Comparison of ENCODE assay signal across 1 cellular context in the genomic region with DNA sequence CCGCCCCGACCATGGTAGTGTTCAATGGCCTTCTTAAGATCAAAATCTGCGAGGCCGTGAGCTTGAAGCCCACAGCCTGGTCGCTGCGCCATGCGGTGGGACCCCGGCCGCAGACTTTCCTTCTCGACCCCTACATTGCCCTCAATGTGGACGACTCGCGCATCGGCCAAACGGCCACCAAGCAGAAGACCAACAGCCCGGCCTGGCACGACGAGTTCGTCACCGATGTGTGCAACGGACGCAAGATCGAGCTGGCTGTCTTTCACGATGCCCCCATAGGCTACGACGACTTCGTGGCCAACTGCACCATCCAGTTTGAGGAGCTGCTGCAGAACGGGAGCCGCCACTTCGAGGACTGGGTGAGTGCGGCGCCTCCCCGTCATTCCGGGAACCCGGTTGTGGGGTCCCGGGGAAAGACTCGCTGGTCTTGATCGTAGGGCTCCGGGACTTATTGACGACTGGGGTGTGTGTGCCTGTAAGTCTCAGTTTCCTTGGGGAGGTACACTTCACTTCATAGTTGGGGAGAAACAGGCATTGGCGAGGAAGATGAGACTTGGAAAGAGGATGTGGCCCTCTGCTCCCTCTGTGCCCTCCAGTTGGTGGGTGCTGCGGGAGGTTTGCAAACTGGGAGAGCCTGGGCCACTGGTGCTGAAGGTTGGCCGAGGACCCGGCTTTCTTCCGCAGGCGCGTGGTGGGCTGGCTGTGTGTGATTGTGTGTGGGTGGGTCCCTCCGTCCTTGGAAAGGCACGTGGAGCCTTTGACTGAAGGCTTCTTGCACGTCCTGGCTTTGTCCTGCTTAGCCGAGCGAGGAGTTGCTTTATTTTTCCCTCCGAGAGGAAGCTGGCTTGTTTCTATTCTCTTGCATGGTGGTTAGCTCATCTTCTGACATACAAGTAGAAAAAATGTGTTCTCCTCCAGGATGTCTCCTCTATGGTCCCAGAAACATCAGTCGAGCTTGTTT.
A peak's percentile ranks its signal among the peaks of the same experiment; 100 is the strongest.
TF ChIP-seq lines count a peak whose summit lies in the region.

No MANE protein-coding gene starts in this region.

TF ChIP-seq in H1, 55 proteins besides CTCF, POLR2A, EP300 and RAD21:
- TF ChIP-seq SUZ12 (IDR thresholded peaks at IDR 0.05; ENCODE audit: low read length): peak; percentile 96
- TF ChIP-seq EZH2 (IDR thresholded peaks at IDR 0.05; ENCODE audit: low read depth, low read length, severe bottlenecking): peak; percentile 93
- TF ChIP-seq CHD2 (IDR thresholded peaks at IDR 0.05; ENCODE audit: low read length): no peak
- peak; percentile 52 for TF ChIP-seq CTBP2 (IDR thresholded peaks at IDR 0.05; ENCODE audit: borderline replicate concordance, insufficient read depth, insufficient read length, low read length)
- no peak for TF ChIP-seq TBP (IDR thresholded peaks at IDR 0.05; ENCODE audit: low read depth, low read length)
- TF ChIP-seq, protein P1, sequence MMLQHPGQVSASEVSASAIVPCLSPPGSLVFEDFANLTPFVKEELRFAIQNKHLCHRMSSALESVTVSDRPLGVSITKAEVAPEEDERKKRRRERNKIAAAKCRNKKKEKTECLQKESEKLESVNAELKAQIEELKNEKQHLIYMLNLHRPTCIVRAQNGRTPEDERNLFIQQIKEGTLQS (IDR thresholded peaks at IDR 0.05; ENCODE audit: insufficient read depth, low read depth, low read length): no peak
- TF ChIP-seq KDM5A (IDR thresholded peaks at IDR 0.05; ENCODE audit: low read length): no peak
- no peak for TF ChIP-seq HDAC2 (IDR thresholded peaks at IDR 0.05; ENCODE audit: borderline replicate concordance in 1 of 2, low read depth in 2 of 2, low read length in 2 of 2)
- TF ChIP-seq, protein P2, sequence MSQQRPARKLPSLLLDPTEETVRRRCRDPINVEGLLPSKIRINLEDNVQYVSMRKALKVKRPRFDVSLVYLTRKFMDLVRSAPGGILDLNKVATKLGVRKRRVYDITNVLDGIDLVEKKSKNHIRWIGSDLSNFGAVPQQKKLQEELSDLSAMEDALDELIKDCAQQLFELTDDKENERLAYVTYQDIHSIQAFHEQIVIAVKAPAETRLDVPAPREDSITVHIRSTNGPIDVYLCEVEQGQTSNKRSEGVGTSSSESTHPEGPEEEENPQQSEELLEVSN (IDR thresholded peaks at IDR 0.05): peak; percentile 53
- TF ChIP-seq BCL11A (IDR thresholded peaks at IDR 0.05; ENCODE audit: low read depth in 2 of 2, low read length in 2 of 2): no peak
- TF ChIP-seq, protein P3, sequence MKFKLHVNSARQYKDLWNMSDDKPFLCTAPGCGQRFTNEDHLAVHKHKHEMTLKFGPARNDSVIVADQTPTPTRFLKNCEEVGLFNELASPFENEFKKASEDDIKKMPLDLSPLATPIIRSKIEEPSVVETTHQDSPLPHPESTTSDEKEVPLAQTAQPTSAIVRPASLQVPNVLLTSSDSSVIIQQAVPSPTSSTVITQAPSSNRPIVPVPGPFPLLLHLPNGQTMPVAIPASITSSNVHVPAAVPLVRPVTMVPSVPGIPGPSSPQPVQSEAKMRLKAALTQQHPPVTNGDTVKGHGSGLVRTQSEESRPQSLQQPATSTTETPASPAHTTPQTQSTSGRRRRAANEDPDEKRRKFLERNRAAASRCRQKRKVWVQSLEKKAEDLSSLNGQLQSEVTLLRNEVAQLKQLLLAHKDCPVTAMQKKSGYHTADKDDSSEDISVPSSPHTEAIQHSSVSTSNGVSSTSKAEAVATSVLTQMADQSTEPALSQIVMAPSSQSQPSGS (IDR thresholded peaks at IDR 0.05; ENCODE audit: low read length): no peak
- TF ChIP-seq JUN (IDR thresholded peaks at IDR 0.05; ENCODE audit: low read depth, low read length): no peak
- no peak for TF ChIP-seq YY1 (IDR thresholded peaks at IDR 0.05; ENCODE audit: low read depth, low read length)
- TF ChIP-seq CBX5 (IDR thresholded peaks at IDR 0.05; ENCODE audit: low read depth, low read length): no peak
- no peak for TF ChIP-seq CHD1 (IDR thresholded peaks at IDR 0.05; ENCODE audit: low read depth, low read length)
- no peak for TF ChIP-seq CREB1 (IDR thresholded peaks at IDR 0.05)
- TF ChIP-seq SIN3A (conservative IDR thresholded peaks at IDR 0.05 in 1 of 2, IDR thresholded peaks at IDR 0.05 in 1 of 2; ENCODE audit: low read depth in 1 of 2, low read length in 2 of 2): no peak
- no peak for TF ChIP-seq SRF (IDR thresholded peaks at IDR 0.05; ENCODE audit: low read depth, low read length)
- no peak for TF ChIP-seq TEAD4 (IDR thresholded peaks at IDR 0.05; ENCODE audit: low read depth, low read length)
- no peak for TF ChIP-seq TAF7 (optimal IDR thresholded peaks at IDR 0.05; ENCODE audit: borderline replicate concordance, low read depth, low read length)
- TF ChIP-seq FOSL1 (IDR thresholded peaks at IDR 0.05; ENCODE audit: insufficient read depth, low read depth, low read length): no peak
- TF ChIP-seq CBX8 (IDR thresholded peaks at IDR 0.05; ENCODE audit: borderline replicate concordance, low read depth, low read length): no peak
- no peak for TF ChIP-seq BACH1 (IDR thresholded peaks at IDR 0.05; ENCODE audit: low read length)
- TF ChIP-seq MAFK (IDR thresholded peaks at IDR 0.05; ENCODE audit: low read depth, low read length): no peak
- no peak for TF ChIP-seq SIRT6 (IDR thresholded peaks at IDR 0.05; ENCODE audit: low read length)
- TF ChIP-seq ZNF274 (IDR thresholded peaks at IDR 0.05; ENCODE audit: borderline replicate concordance, extremely low read depth, low read length): no peak
- no peak for TF ChIP-seq RFX5 (IDR thresholded peaks at IDR 0.05; ENCODE audit: borderline replicate concordance, low read depth, low read length)
- no peak for TF ChIP-seq TCF12 (IDR thresholded peaks at IDR 0.05; ENCODE audit: low read depth, low read length)
- TF ChIP-seq KDM4A (IDR thresholded peaks at IDR 0.05; ENCODE audit: low read depth, low read length, severe bottlenecking): peak; percentile 97
- no peak for TF ChIP-seq SP1 (IDR thresholded peaks at IDR 0.05; ENCODE audit: low read depth, low read length)
- no peak for TF ChIP-seq NANOG (IDR thresholded peaks at IDR 0.05; ENCODE audit: insufficient read depth, low read depth, low read length, poor library complexity, severe bottlenecking)
- TF ChIP-seq RNF2 (IDR thresholded peaks at IDR 0.05; ENCODE audit: borderline replicate concordance, low read depth, low read length, missing control alignments, poor library complexity, severe bottlenecking): no peak
- TF ChIP-seq ASH2L (IDR thresholded peaks at IDR 0.05; ENCODE audit: low read length): no peak
- TF ChIP-seq KDM1A (IDR thresholded peaks at IDR 0.05; ENCODE audit: borderline replicate concordance, low read length): no peak
- TF ChIP-seq RBBP5 (IDR thresholded peaks at IDR 0.05; ENCODE audit: borderline replicate concordance, low read depth, low read length): no peak
- TF ChIP-seq SP4 (IDR thresholded peaks at IDR 0.05; ENCODE audit: low read length): no peak
- TF ChIP-seq TAF1 (IDR thresholded peaks at IDR 0.05; ENCODE audit: low read depth, low read length): no peak
- TF ChIP-seq, protein P4, sequence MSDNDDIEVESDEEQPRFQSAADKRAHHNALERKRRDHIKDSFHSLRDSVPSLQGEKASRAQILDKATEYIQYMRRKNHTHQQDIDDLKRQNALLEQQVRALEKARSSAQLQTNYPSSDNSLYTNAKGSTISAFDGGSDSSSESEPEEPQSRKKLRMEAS (IDR thresholded peaks at IDR 0.05): peak; percentile 86
TF ChIP-seq in H1: peak in this region for 6.
